Comparison of ENCODE assay signal across 8 cellular contexts in genomic region chr15:79090487-79091203, GRCh38. TPM values are rescaled to one million over a fixed set of nuclear protein-coding genes. Genes with fewer than 3 reads are reported as not detected.
DNase-seq lines count a peak whose midpoint lies in the region; ATAC-seq and TF ChIP-seq lines count a peak whose summit lies in the region.

Gene RASGRF1, minus strand, starts transcription at chr15:79090780. Its CDS starts 282 bp downstream, at chr15:79090498.

- TF ChIP-seq CTCF in breast epithelium (IDR thresholded peaks at IDR 0.05) (no peak), upper lobe of left lung (IDR thresholded peaks at IDR 0.05) (no peak)

- peaks cover 62% of the 10 kb centered on the region for H3K27me3 Mint-ChIP-seq in activated T-cell treated with anti-CD3 and anti-CD28 coated beads, Interleukin-2, amount 50 U/mL, for 72 hours (ENCODE audit: low read depth)
- peaks cover 49% of the 10 kb centered on the region for H3K27me3 Mint-ChIP-seq in memory B cell

- TF ChIP-seq EP300 in upper lobe of left lung (IDR thresholded peaks at IDR 0.05) = no peak

- no peaks in the 10 kb centered on the region for H3K36me3 ChIP-seq in breast epithelium
- no peaks in the 10 kb centered on the region for H3K36me3 ChIP-seq in upper lobe of left lung

- ATAC-seq in activated T-cell treated with anti-CD3 and anti-CD28 coated beads, Interleukin-2, amount 50 U/mL, for 72 hours (replicated peaks in 1 of 2) = no peak
- ATAC-seq in memory B cell (ENCODE audit: low read depth) (no peak), upper lobe of left lung (ENCODE audit: low FRiP score in 2 of 2) (no peak), HG02852 (IDR thresholded peaks at IDR 0.05; ENCODE audit: unreplicated experiment) (no peak), HG03159 (IDR thresholded peaks at IDR 0.05; ENCODE audit: unreplicated experiment) (no peak)

- H3K36me3 Mint-ChIP-seq in activated T-cell treated with anti-CD3 and anti-CD28 coated beads, Interleukin-2, amount 50 U/mL, for 72 hours (ENCODE audit: insufficient read depth in 2 of 2) = peaks cover 0 to 2% of the 10 kb centered on the region in 2 donors
- H3K36me3 Mint-ChIP-seq in memory B cell = no peaks in the 10 kb centered on the region

- WGBS in upper lobe of left lung, 2 donors = 2% methylated on average over 46 to 59 of the region's 61 CpGs

- intact Hi-C loops in breast epithelium (cut with DNase I; ENCODE audit: low total_unique reads) = no loop called here

- H3K4me3 ChIP-seq in breast epithelium (peak within 1 kb of the TSS; percentile 4 to 60 (median 24)), upper lobe of left lung (peak within 1 kb of the TSS in 3 of 4 donors; percentile 34 to 39 (median 39))

- peaks cover 8% of the 10 kb centered on the region for H3K4me1 Mint-ChIP-seq in activated T-cell treated with anti-CD3 and anti-CD28 coated beads, Interleukin-2, amount 50 U/mL, for 72 hours (ENCODE audit: low read depth)
- peaks cover 17% of the 10 kb centered on the region for H3K4me1 Mint-ChIP-seq in memory B cell

- H3K9me3 Mint-ChIP-seq in activated T-cell treated with anti-CD3 and anti-CD28 coated beads, Interleukin-2, amount 50 U/mL, for 72 hours = no peaks in the 10 kb centered on the region
- no peaks in the 10 kb centered on the region for H3K9me3 Mint-ChIP-seq in memory B cell

- H3K9me3 ChIP-seq in breast epithelium (no peaks in the 10 kb centered on the region), upper lobe of left lung (no peaks in the 10 kb centered on the region)

- H3K27me3 ChIP-seq in breast epithelium (peaks cover 4 to 73% of the 10 kb centered on the region in 2 donors), upper lobe of left lung (peaks cover 0 to 30% (median 15%) of the 10 kb centered on the region in 4 donors)

- TF ChIP-seq POLR2A in breast epithelium (IDR thresholded peaks at IDR 0.05) (no peak), upper lobe of left lung (IDR thresholded peaks at IDR 0.05) (no peak)

- peak within 1 kb of the TSS; percentile 25 to 63 for H3K4me3 Mint-ChIP-seq in activated T-cell treated with anti-CD3 and anti-CD28 coated beads, Interleukin-2, amount 50 U/mL, for 72 hours
- H3K4me3 Mint-ChIP-seq in memory B cell = peak within 1 kb of the TSS; percentile 78

- H3K27ac ChIP-seq in breast epithelium (no peak within 1 kb of the TSS), upper lobe of left lung (no peak within 1 kb of the TSS)

- no peak within 1 kb of the TSS for H3K27ac Mint-ChIP-seq in activated T-cell treated with anti-CD3 and anti-CD28 coated beads, Interleukin-2, amount 50 U/mL, for 72 hours
- no peak within 1 kb of the TSS for H3K27ac Mint-ChIP-seq in memory B cell

- DNase-seq in activated T-cell treated with anti-CD3 and anti-CD28 coated beads, Interleukin-2, amount 50 U/mL, for 72 hours = no peak
- DNase-seq in activated T-cell treated with anti-CD3 and anti-CD28 coated beads, Interleukin-2, amount 50 U/mL, for 48 hours = no peak
- DNase-seq in breast epithelium (ENCODE audit: low spot score in 2 of 2) (no peak), memory B cell (ENCODE audit: low spot score in 2 of 2) (no peak), upper lobe of left lung (peak; percentile 18 to 75), GM19240 (ENCODE audit: insufficient read length, low spot score) (no peak)

- peaks cover 0 to 16% of the 10 kb centered on the region in 2 donors for H3K4me1 ChIP-seq in breast epithelium
- peaks cover 6 to 27% (median 19%) of the 10 kb centered on the region in 4 donors for H3K4me1 ChIP-seq in upper lobe of left lung

RNA-seq across cellular contexts. Expression of gene RASGRF1, which starts in this region (rescaled TPM):
- not detected for total RNA-seq in activated T-cell treated with anti-CD3 and anti-CD28 coated beads, Interleukin-2, amount 50 U/mL, for 72 hours
- total RNA-seq in breast epithelium (under 1 TPM in 2 of 3 donors, not detected in 1; 0.15 to 0.16 TPM), upper lobe of left lung (10 to 100 TPM; 27.2 to 64.6 (median 54.7) TPM)

Comparison
In these comparisons a context has a peak if more than half of its experiments do, and no peak if none do; other contexts are left out.
1. RNA of gene RASGRF1 (total RNA-seq): 27.2 to 64.6 TPM in upper lobe of left lung; 0.15 to 0.16 TPM in breast epithelium and not detected in activated T-cell treated with anti-CD3 and anti-CD28 coated beads, Interleukin-2, amount 50 U/mL, for 72 hours; every median in the first group is over 10 times any median in the second.
2. DNase-seq: peak in upper lobe of left lung (2 of 2); none in activated T-cell treated with anti-CD3 and anti-CD28 coated beads, Interleukin-2, amount 50 U/mL, for 72 hours (0 of 2), activated T-cell treated with anti-CD3 and anti-CD28 coated beads, Interleukin-2, amount 50 U/mL, for 48 hours (0 of 2), breast epithelium (0 of 2), memory B cell (0 of 2) and GM19240 (single experiment).